In the genomic region with DNA sequence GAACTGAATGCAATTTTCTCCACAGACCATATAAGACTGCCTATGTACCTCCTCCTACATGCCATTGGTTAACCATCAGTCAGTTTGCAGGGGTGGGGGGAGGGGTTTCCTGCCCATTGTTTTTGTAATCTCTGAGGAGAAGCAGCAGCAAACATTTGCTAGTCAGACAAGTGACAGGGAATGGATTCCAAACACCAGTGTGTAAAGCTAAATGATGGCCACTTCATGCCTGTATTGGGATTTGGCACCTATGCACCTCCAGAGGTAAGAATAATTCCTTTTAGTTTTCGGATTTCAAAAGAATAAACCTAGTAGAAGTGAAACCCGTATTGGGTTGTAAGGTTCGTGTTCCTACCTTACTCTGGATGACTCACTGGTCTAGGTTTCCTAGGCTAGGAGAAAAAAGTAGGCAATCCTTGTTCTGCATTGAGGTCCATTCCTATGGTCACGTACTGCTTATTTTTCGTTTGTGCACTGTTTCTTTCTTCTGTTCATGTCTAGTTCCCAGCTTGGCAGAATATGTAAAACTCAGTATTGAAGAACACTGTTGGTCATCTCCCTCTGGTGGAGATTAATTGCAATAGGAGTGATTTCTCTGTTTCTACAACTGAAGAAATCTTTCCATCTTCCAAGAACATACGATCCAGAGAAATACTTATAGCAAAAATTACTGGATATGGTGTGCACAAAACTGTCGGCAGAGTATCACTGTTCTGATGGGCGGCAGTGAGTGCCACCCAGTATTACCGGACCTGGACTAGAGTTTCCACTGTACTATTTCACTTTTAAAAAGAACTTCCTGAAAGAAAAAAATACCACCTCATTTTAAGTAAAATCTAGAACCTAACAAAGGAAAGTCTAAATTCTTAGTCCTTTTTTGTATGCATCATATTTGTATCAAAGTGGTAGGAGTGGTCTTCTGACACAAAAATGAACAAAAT, we compare ENCODE assay signal across 8 cellular contexts. TPM values are rescaled to one million over a fixed set of nuclear protein-coding genes. Genes with fewer than 3 reads are reported as not detected.
DNase-seq lines count a peak whose midpoint lies in the region; ATAC-seq and TF ChIP-seq lines count a peak whose summit lies in the region.

A gene (plus strand): TSS at position 150 of the 941 bp plus-strand sequence. CDS start 31 bp downstream, at position 181.

- no peak for ATAC-seq in HG03469 (IDR thresholded peaks at IDR 0.05; ENCODE audit: unreplicated experiment)

- CTCF ChIA-PET in RWPE1 (lab: Yijun Ruan, JAX), result interaction anchor here (0.7 to 2.8 kb wide), 5 partner anchors 16 to 341 kb away, joined by 3 to 15 read pairs (median 3); no protein-coding TSS in a partner anchor

- H3F3A ChIP-seq in GM23248 (ENCODE audit: insufficient read depth), result 0 out of 2 replicates have a peak, but pooled peaks cover 4% of the 10 kb centered on the region

- H3K27me3 ChIP-seq in GM23248 (replicated peaks; ENCODE audit: insufficient read depth), result no peaks in the 10 kb centered on the region
- H3K27me3 ChIP-seq in duodenal mucosa (ENCODE audit: control insufficient read depth in 1 of 2, insufficient read depth in 2 of 2, low read length in 2 of 2), result no peaks in the 10 kb centered on the region
- no peaks in the 10 kb centered on the region for H3K27me3 ChIP-seq in thymus (ENCODE audit: control insufficient read depth, insufficient read depth)

- peak; percentile 67 for TF ChIP-seq CTCF in AG09309 (IDR thresholded peaks at IDR 0.05; ENCODE audit: control insufficient read depth, insufficient read depth, low read depth, low read length, missing control alignments)
- TF ChIP-seq CTCF in RWPE1 (conservative IDR thresholded peaks at IDR 0.05; ENCODE audit: low read depth), result peak; percentile 67
- TF ChIP-seq CTCF in lower leg skin (IDR thresholded peaks at IDR 0.05), result peak in 1 of 3 donors; percentile 70

- DNase-seq in AG09309 (ENCODE audit: low read depth) (peak; percentile 50), GM23248 (peak; percentile 88), RWPE1 (ENCODE audit: low spot score) (peak; percentile 53), lower leg skin (ENCODE audit: low spot score in 2 of 2) (no peak), HuH-7 (ENCODE audit: low spot score) (no peak)

- peak within 1 kb of the TSS; percentile 91 for H3K9ac ChIP-seq in GM23248
- H3K9ac ChIP-seq in duodenal mucosa (ENCODE audit: low read depth in 1 of 2, low read length in 2 of 2), result peak within 1 kb of the TSS; percentile 72 to 79

- H3K36me3 ChIP-seq in GM23248 (ENCODE audit: low read depth), result no peaks in the 10 kb centered on the region; the same call in 1 of the 2 replicates
- peaks cover 10 to 27% of the 10 kb centered on the region in 2 donors for H3K36me3 ChIP-seq in duodenal mucosa (ENCODE audit: control insufficient read depth in 1 of 2, insufficient read depth in 2 of 2, low read length in 2 of 2)
- H3K36me3 ChIP-seq in thymus (ENCODE audit: control insufficient read depth, insufficient read depth), result peaks cover 9% of the 10 kb centered on the region

- H3K4me3 ChIP-seq in AG09309 (ENCODE audit: control insufficient read depth, low read depth, low read length) (peak within 1 kb of the TSS; percentile 45), GM23248 (peak within 1 kb of the TSS; percentile 89), duodenal mucosa (ENCODE audit: low read depth in 1 of 2, low read length in 2 of 2) (peak within 1 kb of the TSS; percentile 81 to 89), lower leg skin (ENCODE audit: low read depth, poor library complexity, severe bottlenecking) (peak within 1 kb of the TSS; percentile 18), thymus (ENCODE audit: low read length) (peak within 1 kb of the TSS; percentile 67)

- H3K4me2 ChIP-seq in GM23248 (ENCODE audit: unreplicated experiment), result peak within 1 kb of the TSS; percentile 97

- in situ Hi-C loops in GM23248 (cut with MboI), result loop anchor here (10.0 kb wide), 2 partner anchors 70 to 240 kb away; no protein-coding TSS in a partner anchor

- H3K79me2 ChIP-seq in GM23248 (ENCODE audit: insufficient read depth), result 0 out of 2 replicates have a peak, but pooled peaks cover 7% of the 10 kb centered on the region

- H3K27ac ChIP-seq in GM23248 (peak within 1 kb of the TSS; percentile 75), RWPE1 (no peak within 1 kb of the TSS), duodenal mucosa (ENCODE audit: low read depth, low read length) (peak within 1 kb of the TSS; percentile 33), thymus (ENCODE audit: low read depth) (no peak within 1 kb of the TSS)

- H4K20me1 ChIP-seq in GM23248 (ENCODE audit: insufficient read depth), result no peaks in the 10 kb centered on the region

- POLR2A ChIA-PET in RWPE1 (lab: Yijun Ruan, JAX; ENCODE audit: low non-redundant PET), result no interaction called here

- H3K9me3 ChIP-seq in GM23248 (ENCODE audit: low read depth) (no peaks in the 10 kb centered on the region), duodenal mucosa (ENCODE audit: control insufficient read depth in 1 of 2, low read length in 2 of 2) (no peaks in the 10 kb centered on the region), thymus (ENCODE audit: control insufficient read depth) (no peaks in the 10 kb centered on the region)

- peaks cover 12% of the 10 kb centered on the region; the same call in 1 of the 2 replicates for H3K4me1 ChIP-seq in GM23248 (ENCODE audit: insufficient read depth)
- peaks cover 0 to 3% of the 10 kb centered on the region in 2 donors for H3K4me1 ChIP-seq in duodenal mucosa (ENCODE audit: control insufficient read depth in 1 of 2, insufficient read depth in 2 of 2, low read length in 2 of 2)
- H3K4me1 ChIP-seq in thymus (ENCODE audit: control insufficient read depth, insufficient read depth, low read length), result peaks cover 4% of the 10 kb centered on the region

- 1 to 2% methylated on average over 9 of the region's 9 CpGs for WGBS in GM23248 (ENCODE audit: low coverage in 1 of 2, low lambda C conversion rate in 2 of 2, missing lambda C conversion rate in 2 of 2), 2 experiments
- WGBS in lower leg skin, 2 donors, result 11 to 12% methylated on average over 9 of the region's 9 CpGs
- WGBS in thymus, result 8% methylated on average over 9 of the region's 9 CpGs

- H3K9me2 ChIP-seq in GM23248 (ENCODE audit: insufficient read depth), result no peaks in the 10 kb centered on the region

- intact Hi-C loops in lower leg skin (cut with DNase I; ENCODE audit: low total_unique reads), result no loop called here

- peak within 1 kb of the TSS; percentile 98 for H2AFZ ChIP-seq in GM23248

- no peak for TF ChIP-seq POLR2A in lower leg skin (IDR thresholded peaks at IDR 0.05)

RNA-seq across cellular contexts. Expression of the gene that starts here (rescaled TPM):
- total RNA-seq in GM23248 (2014; rRNA removed; shearing (Covaris generic)), result 23.2 and 36.2 TPM in 2 replicates
- polyA plus RNA-seq in GM23248 (2016; fragmentation: Nextera tagmentation; extraction: Ambion mirVana), result 44.7 and 51.8 TPM in 2 replicates
- 10 to 100 TPM; 17.2 to 38.7 (median 29.6) TPM for total RNA-seq in lower leg skin
- polyA plus RNA-seq in thymus, result 26.3 TPM

Comparison
In these comparisons a context has a peak if more than half of its experiments do, and no peak if none do; other contexts are left out.
1. DNase-seq: peak in AG09309 (single experiment), GM23248 (single experiment) and RWPE1 (single experiment); none in lower leg skin (0 of 2) and HuH-7 (single experiment).
2. H3K4me3 ChIP-seq: peak in every context shown above with its lines; median percentile 89 in GM23248; 85 in duodenal mucosa; 67 in thymus; 45 in AG09309; 18 in lower leg skin.
3. H3K27ac ChIP-seq: peak in GM23248 (single experiment) and duodenal mucosa (single experiment); none in RWPE1 (single experiment) and thymus (single experiment).